In genomic region chr11:541433-541885, GRCh38 we compare ENCODE assay signal across 24 cellular contexts. TPM values are rescaled to one million over a fixed set of nuclear protein-coding genes. Genes with fewer than 3 reads are reported as not detected.
"Had no signal": no experiment of that assay in that cellular context is flagged by ENCODE, and none has a peak within 500 bp of the region (broad histone marks: within the 10 kb centered on the region; RNA-seq: fewer than 3 reads in every experiment).

No MANE protein-coding gene starts in this region.

- H3K4me3 Mint-ChIP-seq: activated CD4-positive, alpha-beta memory T cell treated with anti-CD3 and anti-CD28 coated beads for 36 hours; activated T-helper 1 cell treated with anti-CD3 and anti-CD28 coated beads, Interleukin-12 subunit alpha, Interleukin-12 subunit beta, Interleukin-2, Interleukin-4 antibody, amounts not matched to agents 30 ng/mL and 10 ng/mL and 1 ng/mL, durations not matched to agents 14 hours and 24 hours and 36 hours; naive thymus-derived CD8-positive, alpha-beta T cell had no signal

- H3K27ac Mint-ChIP-seq: activated CD4-positive, alpha-beta memory T cell treated with anti-CD3 and anti-CD28 coated beads for 36 hours; activated naive CD4-positive, alpha-beta T cell treated with anti-CD3 and anti-CD28 coated beads, Interleukin-2, amount 50 U/mL, for 72 hours; activated T-helper 1 cell treated with anti-CD3 and anti-CD28 coated beads, Interleukin-12 subunit alpha, Interleukin-12 subunit beta, Interleukin-2, Interleukin-4 antibody, amounts not matched to agents 30 ng/mL and 10 ng/mL and 1 ng/mL, durations not matched to agents 14 hours and 24 hours and 36 hours had no signal

- H3K27me3 ChIP-seq: adrenal gland, thyroid gland had no signal

- DNase-seq: activated gamma-delta T cell treated with Interleukin-2 at 50 U/mL for 16 hours; activated T-cell treated with anti-CD3 and anti-CD28 coated beads for 4 hours; cerebellar nuclear complex; cortex of kidney; erythroblast; head of caudate nucleus; left ventricle myocardium superior; mesendoderm; stimulated activated CD4-positive, alpha-beta T cell treated with anti-CD3 and anti-CD28 coated beads, Interleukin-12 subunit alpha, Interleukin-12 subunit beta, amount 100 ng/mL, for 4 hours; stimulated activated CD4-positive, alpha-beta T cell treated with anti-CD3 and anti-CD28 coated beads, Interleukin-2, amount 100 ng/mL, for 24 hours; stimulated activated naive CD4-positive, alpha-beta T cell treated with Interleukin-2 at 50 U/mL for 16 hours; thyroid gland; uterus had no signal

- H3K9ac ChIP-seq: parathyroid adenoma had no signal

- H3K27ac ChIP-seq: adrenal gland, neutrophil, parathyroid adenoma, thyroid gland, uterus, VCaP had no signal

- ATAC-seq: activated naive CD4-positive, alpha-beta T cell treated with anti-CD3 and anti-CD28 coated beads, Interleukin-2, amount 50 U/mL, for 72 hours; left ventricle myocardium superior; naive thymus-derived CD8-positive, alpha-beta T cell had no signal

- H3K4me1 ChIP-seq: parathyroid adenoma, uterus had no signal

- H3K36me3 Mint-ChIP-seq: activated CD4-positive, alpha-beta memory T cell treated with anti-CD3 and anti-CD28 coated beads for 36 hours; activated naive CD4-positive, alpha-beta T cell treated with anti-CD3 and anti-CD28 coated beads, Interleukin-2, amount 50 U/mL, for 72 hours had no signal

- H2AFZ ChIP-seq: parathyroid adenoma had no signal

- H3K9me3 ChIP-seq: adrenal gland, neutrophil, thyroid gland, uterus had no signal

- FAIRE-seq: bronchial epithelial cell, endometrium, frontal cortex had no signal

- H3K4me3 ChIP-seq: adrenal gland, thyroid gland, uterus had no signal

- H3K36me3 ChIP-seq: adrenal gland, neutrophil, thyroid gland, uterus had no signal

- H3K27me3 Mint-ChIP-seq: activated CD4-positive, alpha-beta memory T cell treated with anti-CD3 and anti-CD28 coated beads for 36 hours; naive thymus-derived CD8-positive, alpha-beta T cell had no signal

- H3K9me3 Mint-ChIP-seq: activated CD4-positive, alpha-beta memory T cell treated with anti-CD3 and anti-CD28 coated beads for 36 hours; activated naive CD4-positive, alpha-beta T cell treated with anti-CD3 and anti-CD28 coated beads, Interleukin-2, amount 50 U/mL, for 72 hours; activated T-helper 1 cell treated with anti-CD3 and anti-CD28 coated beads, Interleukin-12 subunit alpha, Interleukin-12 subunit beta, Interleukin-2, Interleukin-4 antibody, amounts not matched to agents 30 ng/mL and 10 ng/mL and 1 ng/mL, durations not matched to agents 14 hours and 24 hours and 36 hours; naive thymus-derived CD8-positive, alpha-beta T cell had no signal

RNA-seq across cellular contexts. Expression of gene LMNTD2, which starts 19.1 kb away (rescaled TPM):
- total RNA-seq: frontal cortex had no signal
